In the genomic region with DNA sequence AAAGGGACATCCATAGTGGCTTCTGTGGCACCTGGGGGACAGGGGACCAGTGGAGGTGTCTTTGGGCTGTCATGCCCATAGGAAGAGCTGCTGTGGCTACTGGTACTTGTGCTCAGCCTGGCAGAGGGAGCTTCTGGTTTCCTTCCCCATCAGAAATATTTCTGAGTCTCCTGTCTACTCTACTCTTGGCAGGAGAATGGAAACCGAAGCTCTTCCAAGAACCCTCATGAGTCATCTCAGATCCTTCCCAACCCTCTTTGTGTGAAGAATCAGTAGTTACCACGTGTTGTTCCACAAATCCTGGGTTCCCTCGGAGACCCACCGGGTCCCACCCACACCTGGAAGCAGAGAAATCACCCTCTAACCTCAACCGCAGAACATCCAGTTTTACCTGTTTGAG, we compare ENCODE assay signal across 2 cellular contexts.
TF ChIP-seq lines count a peak whose summit lies in the region.

No MANE protein-coding gene starts in this region.

TF ChIP-seq in SK-N-SH treated with all-trans-retinoic acid at 6 μM for 48 hours, 23 proteins besides CTCF, POLR2A, EP300 and RAD21 (continued from another document):
- TF ChIP-seq TSHZ2 (CRISPR knock-in tag; IDR thresholded peaks at IDR 0.05) (no peak), TOX (CRISPR knock-in tag; IDR thresholded peaks at IDR 0.05; ENCODE audit: borderline replicate concordance) (no peak), ZFP30 (CRISPR knock-in tag; IDR thresholded peaks at IDR 0.05) (no peak), ESRRG (CRISPR knock-in tag; IDR thresholded peaks at IDR 0.05) (no peak), SNAI2 (CRISPR knock-in tag; IDR thresholded peaks at IDR 0.05) (no peak), RARB (CRISPR knock-in tag; IDR thresholded peaks at IDR 0.05) (no peak), TCF4 (CRISPR knock-in tag; IDR thresholded peaks at IDR 0.05; ENCODE audit: borderline replicate concordance) (no peak), OSR1 (CRISPR knock-in tag; IDR thresholded peaks at IDR 0.05) (no peak), BACH2 (CRISPR knock-in tag; IDR thresholded peaks at IDR 0.05; ENCODE audit: borderline replicate concordance) (no peak)

TF ChIP-seq in SK-N-SH, 30 proteins besides CTCF, POLR2A, EP300 and RAD21 (continued from another document):
- no peak for TF ChIP-seq IRF3 (IDR thresholded peaks at IDR 0.05; ENCODE audit: low read depth, low read length)
- TF ChIP-seq REST (IDR thresholded peaks at IDR 0.05; ENCODE audit: low read depth, low read length) = no peak
- TF ChIP-seq TEAD4 (IDR thresholded peaks at IDR 0.05; ENCODE audit: borderline replicate concordance, insufficient read depth) = no peak
- TF ChIP-seq JUND (IDR thresholded peaks at IDR 0.05) = no peak
- no peak for TF ChIP-seq SIN3A (IDR thresholded peaks at IDR 0.05; ENCODE audit: borderline replicate concordance, low read depth, low read length)
- TF ChIP-seq GABPA (IDR thresholded peaks at IDR 0.05; ENCODE audit: low read depth) = no peak
- no peak for TF ChIP-seq EZH2phosphoT487 (IDR thresholded peaks at IDR 0.05; ENCODE audit: borderline replicate concordance, low read depth)
- TF ChIP-seq RXRA (IDR thresholded peaks at IDR 0.05; ENCODE audit: borderline replicate concordance, low read depth) = no peak
- TF ChIP-seq TCF12 (IDR thresholded peaks at IDR 0.05) = no peak
- no peak for TF ChIP-seq MEF2A (IDR thresholded peaks at IDR 0.05; ENCODE audit: borderline replicate concordance, low read depth)
- no peak for TF ChIP-seq GATA2 (CRISPR knock-in tag; IDR thresholded peaks at IDR 0.05)
